Comparison of ENCODE assay signal across 35 cellular contexts in the genomic region with DNA sequence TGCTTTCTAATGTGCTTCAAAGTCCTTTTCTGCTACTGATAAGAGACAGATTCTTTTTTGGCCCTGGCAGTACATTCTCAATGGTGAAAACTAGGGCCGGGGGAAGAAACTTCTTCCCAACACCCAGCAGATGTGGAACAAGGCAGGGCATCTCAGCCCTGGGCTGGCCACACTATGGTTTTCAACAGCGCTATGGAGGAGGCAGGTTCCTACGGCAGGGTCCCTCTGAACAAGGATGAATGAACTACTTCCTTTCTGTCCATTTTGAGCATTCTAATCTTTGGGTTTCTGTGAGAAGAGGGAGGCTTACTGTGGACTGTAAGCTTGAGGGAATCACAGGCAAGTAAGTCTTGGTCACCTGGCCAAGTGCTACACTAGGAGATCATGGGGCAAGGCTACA.
"Had no signal": no experiment of that assay in that cellular context is flagged by ENCODE, and none has a peak within 500 bp of the region (broad histone marks: within the 10 kb centered on the region; RNA-seq: fewer than 3 reads in every experiment).

No MANE protein-coding gene starts in this region.

- H3K27ac Mint-ChIP-seq: activated B cell treated with CpG ODN at 0.5 μM for 24 hours; activated CD8-positive, alpha-beta T cell treated with anti-CD3 and anti-CD28 coated beads for 36 hours; activated naive CD4-positive, alpha-beta T cell treated with anti-CD3 and anti-CD28 coated beads, Interleukin-2, amount 50 U/mL, for 24 hours; activated naive CD8-positive, alpha-beta T cell treated with anti-CD3 and anti-CD28 coated beads for 36 hours; activated naive CD8-positive, alpha-beta T cell treated with anti-CD3 and anti-CD28 coated beads, Interleukin-2, amount 50 U/mL, for 24 hours; activated T-helper 17 cell treated with anti-CD3 and anti-CD28 coated beads, Interleukin-2, amount 50 U/mL, for 72 hours; brain; endodermal cell; T-helper 17 cell; T-helper 2 cell treated with Interferon-gamma antibody and Interleukin-4, amounts not matched to agents 5 μg/mL and 100 μg/mL, for 36 hours had no signal

- H3K36me3 ChIP-seq: breast epithelium, cardiac muscle cell, colonic mucosa, gastrocnemius medialis, WERI-Rb-1 had no signal

- ATAC-seq: activated CD4-positive, CD25-positive, alpha-beta regulatory T cell treated with anti-CD3 and anti-CD28 coated beads, Interleukin-2, amount 50 U/mL, for 24 hours; activated CD8-positive, alpha-beta T cell treated with anti-CD3 and anti-CD28 coated beads for 36 hours; activated naive CD8-positive, alpha-beta T cell treated with anti-CD3 and anti-CD28 coated beads, Interleukin-2, amount 50 U/mL, for 24 hours; activated T-cell treated with anti-CD3 and anti-CD28 coated beads, Interleukin-2, amount 50 U/mL, for 4 hours; esophagus mucosa; foreskin keratinocyte; gastrocnemius medialis; heart right ventricle; T-helper 17 cell had no signal

- DNase-seq: activated B cell treated with CpG ODN at 0.5 μM for 24 hours; activated CD4-positive, alpha-beta T cell treated with anti-CD3 and anti-CD28 coated beads for 48 hours; activated CD4-positive, alpha-beta T cell treated with anti-CD3 and anti-CD28 coated beads, Interleukin-2, amount 50 U/mL, for 1 hour; activated CD4-positive, alpha-beta T cell treated with anti-CD3 and anti-CD28 coated beads, Interleukin-2, amount 50 U/mL, for 48 hours; activated CD8-positive, alpha-beta memory T cell treated with anti-CD3 and anti-CD28 coated beads for 24 hours; activated CD8-positive, alpha-beta T cell treated with anti-CD3 and anti-CD28 coated beads for 36 hours; activated effector memory CD4-positive, alpha-beta T cell treated with Interleukin-2 at 50 U/mL for 16 hours; activated gamma-delta T cell treated with Interleukin-2 at 50 U/mL for 16 hours; activated naive CD4-positive, alpha-beta T cell treated with Interleukin-2 at 50 U/mL for 16 hours; activated naive CD8-positive, alpha-beta T cell treated with anti-CD3 and anti-CD28 coated beads for 36 hours; activated naive CD8-positive, alpha-beta T cell treated with anti-CD3 and anti-CD28 coated beads, Interleukin-2, amount 50 U/mL, for 24 hours; activated T-cell treated with anti-CD3 and anti-CD28 coated beads, Interleukin-2, amount 50 U/mL, for 4 hours; adrenal gland; amygdala; aorta; central memory CD4-positive, alpha-beta T cell; cerebellar nuclear complex; colonic mucosa; effector memory CD4-positive, alpha-beta T cell; endodermal cell; foreskin keratinocyte; gastrocnemius medialis; heart right ventricle; T-helper 1 cell; T-helper 17 cell; T1000; WERI-Rb-1 had no signal

- H3K9me3 ChIP-seq: adrenal gland, breast epithelium, colonic mucosa, gastrocnemius medialis, heart right ventricle had no signal

- H3K27me3 ChIP-seq: adrenal gland, breast epithelium, cardiac muscle cell, colonic mucosa, foreskin keratinocyte, gastrocnemius medialis, heart right ventricle had no signal

- H3K4me1 Mint-ChIP-seq: activated B cell treated with CpG ODN at 0.5 μM for 24 hours; activated naive CD4-positive, alpha-beta T cell treated with anti-CD3 and anti-CD28 coated beads, Interleukin-2, amount 50 U/mL, for 24 hours; activated naive CD8-positive, alpha-beta T cell treated with anti-CD3 and anti-CD28 coated beads for 36 hours; activated naive CD8-positive, alpha-beta T cell treated with anti-CD3 and anti-CD28 coated beads, Interleukin-2, amount 50 U/mL, for 24 hours; activated T-helper 17 cell treated with anti-CD3 and anti-CD28 coated beads, Interleukin-2, amount 50 U/mL, for 72 hours; brain; endodermal cell; T-helper 17 cell had no signal

- H3K4me3 ChIP-seq: adrenal gland, breast epithelium, cardiac muscle cell, colonic mucosa, gastrocnemius medialis, heart right ventricle had no signal

- H3K36me3 Mint-ChIP-seq: activated naive CD4-positive, alpha-beta T cell treated with anti-CD3 and anti-CD28 coated beads, Interleukin-2, amount 50 U/mL, for 24 hours; activated naive CD8-positive, alpha-beta T cell treated with anti-CD3 and anti-CD28 coated beads for 36 hours; brain had no signal

- H3K4me3 Mint-ChIP-seq: activated B cell treated with CpG ODN at 0.5 μM for 24 hours; activated CD8-positive, alpha-beta T cell treated with anti-CD3 and anti-CD28 coated beads for 36 hours; activated naive CD4-positive, alpha-beta T cell treated with anti-CD3 and anti-CD28 coated beads, Interleukin-2, amount 50 U/mL, for 24 hours; activated naive CD8-positive, alpha-beta T cell treated with anti-CD3 and anti-CD28 coated beads for 36 hours; activated naive CD8-positive, alpha-beta T cell treated with anti-CD3 and anti-CD28 coated beads, Interleukin-2, amount 50 U/mL, for 24 hours; activated T-cell treated with anti-CD3 and anti-CD28 coated beads, Interleukin-2, amount 50 U/mL, for 4 hours; activated T-helper 17 cell treated with anti-CD3 and anti-CD28 coated beads, Interleukin-2, amount 50 U/mL, for 72 hours; brain; endodermal cell; T-helper 17 cell; T-helper 2 cell treated with Interferon-gamma antibody and Interleukin-4, amounts not matched to agents 5 μg/mL and 100 μg/mL, for 36 hours had no signal

- H3K4me1 ChIP-seq: adrenal gland, breast epithelium, colonic mucosa, foreskin keratinocyte, gastrocnemius medialis had no signal

- H3K27ac ChIP-seq: breast epithelium, cardiac muscle cell, colonic mucosa, foreskin keratinocyte, gastrocnemius medialis, heart right ventricle, WERI-Rb-1 had no signal

- H3K9me3 Mint-ChIP-seq: activated B cell treated with CpG ODN at 0.5 μM for 24 hours; activated CD8-positive, alpha-beta T cell treated with anti-CD3 and anti-CD28 coated beads for 36 hours; activated naive CD4-positive, alpha-beta T cell treated with anti-CD3 and anti-CD28 coated beads, Interleukin-2, amount 50 U/mL, for 24 hours; activated naive CD8-positive, alpha-beta T cell treated with anti-CD3 and anti-CD28 coated beads for 36 hours; activated naive CD8-positive, alpha-beta T cell treated with anti-CD3 and anti-CD28 coated beads, Interleukin-2, amount 50 U/mL, for 24 hours; activated T-cell treated with anti-CD3 and anti-CD28 coated beads, Interleukin-2, amount 50 U/mL, for 4 hours; activated T-helper 17 cell treated with anti-CD3 and anti-CD28 coated beads, Interleukin-2, amount 50 U/mL, for 72 hours; brain; endodermal cell; T-helper 2 cell treated with Interferon-gamma antibody and Interleukin-4, amounts not matched to agents 5 μg/mL and 100 μg/mL, for 36 hours had no signal

- H3K27me3 Mint-ChIP-seq: activated B cell treated with CpG ODN at 0.5 μM for 24 hours; activated CD8-positive, alpha-beta T cell treated with anti-CD3 and anti-CD28 coated beads for 36 hours; activated naive CD4-positive, alpha-beta T cell treated with anti-CD3 and anti-CD28 coated beads, Interleukin-2, amount 50 U/mL, for 24 hours; activated naive CD8-positive, alpha-beta T cell treated with anti-CD3 and anti-CD28 coated beads for 36 hours; activated naive CD8-positive, alpha-beta T cell treated with anti-CD3 and anti-CD28 coated beads, Interleukin-2, amount 50 U/mL, for 24 hours had no signal
